In genomic region chr18:57585846-57586242, GRCh38 we compare ENCODE assay signal across 8 cellular contexts. TPM values are rescaled to one million over a fixed set of nuclear protein-coding genes. Genes with fewer than 3 reads are reported as not detected.
DNase-seq lines count a peak whose midpoint lies in the region; ATAC-seq and TF ChIP-seq lines count a peak whose summit lies in the region.

No MANE protein-coding gene starts in this region.

- peak overlapping the region; percentile 68 for H3K4me2 ChIP-seq in DOHH2 (ENCODE audit: low read length)

- peak overlapping the region; percentile 79 for H3K4me3 ChIP-seq in DOHH2 (ENCODE audit: low read length)
- peak overlapping the region; percentile 62 for H3K4me3 ChIP-seq in iPS-15b (ENCODE audit: low read depth, low read length)

- intact Hi-C loops in activated T-helper 1 cell treated with anti-CD3 and anti-CD28 coated beads, Interleukin-12 subunit alpha, Interleukin-12 subunit beta, Interleukin-2, Interleukin-4 antibody, amounts not matched to agents 30 ng/mL and 10 ng/mL and 1 ng/mL, durations not matched to agents 14 hours and 24 hours and 36 hours (cut with micrococcal nuclease), result loop anchor here (1.0 to 10.0 kb wide), 6 partner anchors 35 to 2001 kb away; partner anchors contain the start of genes NARS1, TCF4 and WDR7

- peak overlapping the region; percentile 86 for H3K4me3 Mint-ChIP-seq in activated T-helper 1 cell treated with anti-CD3 and anti-CD28 coated beads, Interleukin-12 subunit alpha, Interleukin-12 subunit beta, Interleukin-2, Interleukin-4 antibody, amounts not matched to agents 30 ng/mL and 10 ng/mL and 1 ng/mL, durations not matched to agents 14 hours and 24 hours and 36 hours
- peak overlapping the region; percentile 89 for H3K4me3 Mint-ChIP-seq in stimulated activated memory B cell treated with anti-CD40 and anti-IgM and Interleukin-4, amounts not matched to agents 10 μg/mL and 1 μg/mL and 100 μg/mL, for 72 hours

- H3K27ac Mint-ChIP-seq in activated T-helper 1 cell treated with anti-CD3 and anti-CD28 coated beads, Interleukin-12 subunit alpha, Interleukin-12 subunit beta, Interleukin-2, Interleukin-4 antibody, amounts not matched to agents 30 ng/mL and 10 ng/mL and 1 ng/mL, durations not matched to agents 14 hours and 24 hours and 36 hours, result peak overlapping the region; percentile 48
- H3K27ac Mint-ChIP-seq in stimulated activated memory B cell treated with anti-CD40 and anti-IgM and Interleukin-4, amounts not matched to agents 10 μg/mL and 1 μg/mL and 100 μg/mL, for 72 hours, result peak overlapping the region; percentile 92

- H3K36me3 ChIP-seq in DOHH2 (ENCODE audit: control insufficient read depth, low read length) (no peaks in the 10 kb centered on the region), iPS-15b (ENCODE audit: control insufficient read depth, insufficient read depth, low read length) (no peaks in the 10 kb centered on the region)

- DNase-seq in activated T-helper 1 cell treated with anti-CD3 and anti-CD28 coated beads, Interleukin-12 subunit alpha, Interleukin-12 subunit beta, Interleukin-2, Interleukin-4 antibody, amounts not matched to agents 30 ng/mL and 10 ng/mL and 1 ng/mL, durations not matched to agents 14 hours and 24 hours and 36 hours (ENCODE audit: low spot score), result no peak
- DNase-seq in NCI-H2107 treated with DMSO at 0.1 percent for 48 hours (lab: John Stamatoyannopoulos, UW; ENCODE audit: unreplicated experiment) (no peak), hippocampal formation (lab: John Stamatoyannopoulos, UW) (no peak), SK-N-DZ (ENCODE audit: low spot score) (no peak)

- no peak for TF ChIP-seq CTCF in DOHH2 (IDR thresholded peaks at IDR 0.05; ENCODE audit: low read depth, low read length, poor library complexity, severe bottlenecking)

- H3K27me3 Mint-ChIP-seq in activated T-helper 1 cell treated with anti-CD3 and anti-CD28 coated beads, Interleukin-12 subunit alpha, Interleukin-12 subunit beta, Interleukin-2, Interleukin-4 antibody, amounts not matched to agents 30 ng/mL and 10 ng/mL and 1 ng/mL, durations not matched to agents 14 hours and 24 hours and 36 hours (ENCODE audit: insufficient read depth), result no peaks in the 10 kb centered on the region
- H3K27me3 Mint-ChIP-seq in stimulated activated memory B cell treated with anti-CD40 and anti-IgM and Interleukin-4, amounts not matched to agents 10 μg/mL and 1 μg/mL and 100 μg/mL, for 72 hours, result no peaks in the 10 kb centered on the region

- H3K27me3 ChIP-seq in DOHH2 (ENCODE audit: control insufficient read depth, low read length) (no peaks in the 10 kb centered on the region), iPS-15b (ENCODE audit: control insufficient read depth, insufficient read depth, low read length) (no peaks in the 10 kb centered on the region)

- H3K36me3 Mint-ChIP-seq in activated T-helper 1 cell treated with anti-CD3 and anti-CD28 coated beads, Interleukin-12 subunit alpha, Interleukin-12 subunit beta, Interleukin-2, Interleukin-4 antibody, amounts not matched to agents 30 ng/mL and 10 ng/mL and 1 ng/mL, durations not matched to agents 14 hours and 24 hours and 36 hours (ENCODE audit: low read depth), result no peaks in the 10 kb centered on the region
- no peaks in the 10 kb centered on the region for H3K36me3 Mint-ChIP-seq in stimulated activated memory B cell treated with anti-CD40 and anti-IgM and Interleukin-4, amounts not matched to agents 10 μg/mL and 1 μg/mL and 100 μg/mL, for 72 hours

- no peaks in the 10 kb centered on the region for H4K20me1 ChIP-seq in DOHH2 (ENCODE audit: control insufficient read depth, insufficient read depth, low read depth, low read length)

- H3K4me1 Mint-ChIP-seq in activated T-helper 1 cell treated with anti-CD3 and anti-CD28 coated beads, Interleukin-12 subunit alpha, Interleukin-12 subunit beta, Interleukin-2, Interleukin-4 antibody, amounts not matched to agents 30 ng/mL and 10 ng/mL and 1 ng/mL, durations not matched to agents 14 hours and 24 hours and 36 hours (ENCODE audit: low read depth), result peaks cover 23% of the 10 kb centered on the region
- H3K4me1 Mint-ChIP-seq in stimulated activated memory B cell treated with anti-CD40 and anti-IgM and Interleukin-4, amounts not matched to agents 10 μg/mL and 1 μg/mL and 100 μg/mL, for 72 hours, result peaks cover 34% of the 10 kb centered on the region

- H3K79me2 ChIP-seq in DOHH2 (ENCODE audit: control insufficient read depth, low read length), result no peaks in the 10 kb centered on the region

- no peaks in the 10 kb centered on the region for H3K9me2 ChIP-seq in DOHH2 (replicated peaks; ENCODE audit: control insufficient read depth, low read length)

- H3F3A ChIP-seq in DOHH2 (ENCODE audit: control insufficient read depth, insufficient read depth), result no peaks in the 10 kb centered on the region

- H3K9me3 Mint-ChIP-seq in activated T-helper 1 cell treated with anti-CD3 and anti-CD28 coated beads, Interleukin-12 subunit alpha, Interleukin-12 subunit beta, Interleukin-2, Interleukin-4 antibody, amounts not matched to agents 30 ng/mL and 10 ng/mL and 1 ng/mL, durations not matched to agents 14 hours and 24 hours and 36 hours, result no peaks in the 10 kb centered on the region
- H3K9me3 Mint-ChIP-seq in stimulated activated memory B cell treated with anti-CD40 and anti-IgM and Interleukin-4, amounts not matched to agents 10 μg/mL and 1 μg/mL and 100 μg/mL, for 72 hours, result no peaks in the 10 kb centered on the region

- no peak overlapping the region for H3K27ac ChIP-seq in DOHH2 (ENCODE audit: low read depth, low read length)

- H3K9me3 ChIP-seq in DOHH2 (ENCODE audit: control insufficient read depth, insufficient read depth, low read length) (no peaks in the 10 kb centered on the region), iPS-15b (ENCODE audit: control insufficient read depth, insufficient read depth, low read length) (no peaks in the 10 kb centered on the region)

- ATAC-seq in HG02840 (IDR thresholded peaks at IDR 0.05; ENCODE audit: low FRiP score, unreplicated experiment), result peak; percentile 6
- ATAC-seq in stimulated activated memory B cell treated with anti-CD40 and anti-IgM and Interleukin-4, amounts not matched to agents 10 μg/mL and 1 μg/mL and 100 μg/mL, for 72 hours, result no peak

- H3K4me1 ChIP-seq in DOHH2 (ENCODE audit: control insufficient read depth, low read length), result peaks cover 11% of the 10 kb centered on the region
- peaks cover 3% of the 10 kb centered on the region for H3K4me1 ChIP-seq in iPS-15b (ENCODE audit: control insufficient read depth, insufficient read depth, low read length)

- H3K9ac ChIP-seq in iPS-15b (ENCODE audit: low read depth, low read length), result no peak overlapping the region

RNA-seq across cellular contexts. Expression of gene FECH, which starts 0.7 kb away (rescaled TPM):
- 21.7 and 23.5 TPM in 2 replicates for total RNA-seq in activated T-helper 1 cell treated with anti-CD3 and anti-CD28 coated beads, Interleukin-12 subunit alpha, Interleukin-12 subunit beta, Interleukin-2, Interleukin-4 antibody, amounts not matched to agents 30 ng/mL and 10 ng/mL and 1 ng/mL, durations not matched to agents 14 hours and 24 hours and 36 hours
- polyA plus RNA-seq in SK-N-DZ (2014; cell fraction: cytosol; rRNA removed), result 56.8 and 80.0 TPM in 2 replicates
- 32.8 and 43.8 TPM in 2 replicates for polyA plus RNA-seq in SK-N-DZ (2014; cell fraction: nucleus; rRNA removed)

RNA-seq across cellular contexts. Expression of gene NARS1, which starts 35.8 kb away (rescaled TPM):
- 121 and 133 TPM in 2 replicates for total RNA-seq in activated T-helper 1 cell treated with anti-CD3 and anti-CD28 coated beads, Interleukin-12 subunit alpha, Interleukin-12 subunit beta, Interleukin-2, Interleukin-4 antibody, amounts not matched to agents 30 ng/mL and 10 ng/mL and 1 ng/mL, durations not matched to agents 14 hours and 24 hours and 36 hours
- 125 and 128 TPM in 2 replicates for polyA plus RNA-seq in SK-N-DZ (2014; cell fraction: cytosol; rRNA removed)
- polyA plus RNA-seq in SK-N-DZ (2014; cell fraction: nucleus; rRNA removed), result 203 and 217 TPM in 2 replicates
